In the genomic region with DNA sequence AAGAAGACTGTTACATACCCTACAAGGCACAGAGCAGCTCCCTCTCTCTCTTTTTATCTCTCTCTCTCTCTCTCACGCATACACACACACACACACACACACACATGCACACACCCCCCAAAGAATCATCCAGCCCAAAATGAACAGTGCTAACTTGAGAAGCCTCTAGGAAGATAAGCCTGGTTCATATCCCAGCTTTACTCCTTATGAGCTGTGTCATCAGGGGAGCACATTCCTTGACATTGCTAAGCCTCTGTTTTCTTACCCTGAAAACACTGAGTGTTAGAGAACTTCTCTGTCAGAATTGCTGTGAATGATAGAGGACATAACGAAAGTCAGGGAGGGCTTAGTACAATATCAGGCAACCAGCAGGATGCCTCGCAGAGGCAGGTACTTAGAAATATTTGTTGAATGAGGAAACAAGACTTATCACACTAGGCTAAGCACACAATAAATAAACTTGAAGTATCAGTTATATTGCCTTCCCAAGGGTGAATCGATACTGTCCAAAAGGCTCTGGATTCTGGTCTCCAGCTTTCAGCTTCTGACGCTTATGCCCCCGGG, we compare ENCODE assay signal across 17 cellular contexts.
"Had no signal": no experiment of that assay in that cellular context is flagged by ENCODE, and none has a peak within 500 bp of the region (broad histone marks: within the 10 kb centered on the region; RNA-seq: fewer than 3 reads in every experiment).

No MANE protein-coding gene starts in this region.

- H3K9me3 Mint-ChIP-seq: activated CD4-positive, alpha-beta memory T cell treated with anti-CD3 and anti-CD28 coated beads for 36 hours; activated naive CD8-positive, alpha-beta T cell treated with anti-CD3 and anti-CD28 coated beads, Interleukin-2, amount 10 ng/mL, durations not matched to agents 7 days and 5 days had no signal

- H3K27ac Mint-ChIP-seq: activated CD4-positive, alpha-beta memory T cell treated with anti-CD3 and anti-CD28 coated beads for 36 hours; activated CD8-positive, alpha-beta memory T cell treated with anti-CD3 and anti-CD28 coated beads, Interleukin-2, amount 10 ng/mL, durations not matched to agents 7 days and 5 days; activated naive CD8-positive, alpha-beta T cell treated with anti-CD3 and anti-CD28 coated beads, Interleukin-2, amount 10 ng/mL, durations not matched to agents 7 days and 5 days had no signal

- H3K36me3 Mint-ChIP-seq: activated CD4-positive, alpha-beta memory T cell treated with anti-CD3 and anti-CD28 coated beads for 36 hours; activated CD8-positive, alpha-beta memory T cell treated with anti-CD3 and anti-CD28 coated beads, Interleukin-2, amount 10 ng/mL, durations not matched to agents 7 days and 5 days; activated naive CD8-positive, alpha-beta T cell treated with anti-CD3 and anti-CD28 coated beads, Interleukin-2, amount 10 ng/mL, durations not matched to agents 7 days and 5 days had no signal

- ATAC-seq: activated CD8-positive, alpha-beta memory T cell treated with anti-CD3 and anti-CD28 coated beads, Interleukin-2, amount 10 ng/mL, durations not matched to agents 7 days and 5 days had no signal

- H3K27me3 Mint-ChIP-seq: activated CD4-positive, alpha-beta memory T cell treated with anti-CD3 and anti-CD28 coated beads for 36 hours; activated naive CD8-positive, alpha-beta T cell treated with anti-CD3 and anti-CD28 coated beads, Interleukin-2, amount 10 ng/mL, durations not matched to agents 7 days and 5 days had no signal

- DNase-seq: activated CD4-positive, alpha-beta memory T cell treated with anti-CD3 and anti-CD28 coated beads for 36 hours; activated CD4-positive, alpha-beta T cell treated with anti-CD3 and anti-CD28 coated beads for 4 hours; activated CD8-positive, alpha-beta memory T cell treated with anti-CD3 and anti-CD28 coated beads, Interleukin-2, amount 10 ng/mL, durations not matched to agents 7 days and 5 days; activated naive CD8-positive, alpha-beta T cell treated with anti-CD3 and anti-CD28 coated beads, Interleukin-2, amount 10 ng/mL, durations not matched to agents 7 days and 5 days; aorta; dermis blood vessel endothelial cell; effector memory CD4-positive, alpha-beta T cell; occipital lobe; retina; stimulated activated CD4-positive, alpha-beta T cell treated with anti-CD3 and anti-CD28 coated beads, Interleukin-12 subunit alpha, Interleukin-12 subunit beta, amount 100 ng/mL, for 4 hours; stimulated activated CD4-positive, alpha-beta T cell treated with anti-CD3 and anti-CD28 coated beads, Interleukin-1b, Interleukin-23, amount 100 ng/mL, for 48 hours; stimulated activated naive CD4-positive, alpha-beta T cell treated with Interleukin-2 at 50 U/mL for 16 hours; T-helper 2 cell; thyroid gland; uterus had no signal

- H3K4me3 ChIP-seq: esophagus muscularis mucosa, lung, thyroid gland, uterus had no signal

- H3K4me3 Mint-ChIP-seq: activated CD4-positive, alpha-beta memory T cell treated with anti-CD3 and anti-CD28 coated beads for 36 hours; activated CD8-positive, alpha-beta memory T cell treated with anti-CD3 and anti-CD28 coated beads, Interleukin-2, amount 10 ng/mL, durations not matched to agents 7 days and 5 days; activated naive CD8-positive, alpha-beta T cell treated with anti-CD3 and anti-CD28 coated beads, Interleukin-2, amount 10 ng/mL, durations not matched to agents 7 days and 5 days had no signal

- H3K4me1 Mint-ChIP-seq: activated CD8-positive, alpha-beta memory T cell treated with anti-CD3 and anti-CD28 coated beads, Interleukin-2, amount 10 ng/mL, durations not matched to agents 7 days and 5 days had no signal
